17 cellular contexts compared by ENCODE assay signal in the genomic region with DNA sequence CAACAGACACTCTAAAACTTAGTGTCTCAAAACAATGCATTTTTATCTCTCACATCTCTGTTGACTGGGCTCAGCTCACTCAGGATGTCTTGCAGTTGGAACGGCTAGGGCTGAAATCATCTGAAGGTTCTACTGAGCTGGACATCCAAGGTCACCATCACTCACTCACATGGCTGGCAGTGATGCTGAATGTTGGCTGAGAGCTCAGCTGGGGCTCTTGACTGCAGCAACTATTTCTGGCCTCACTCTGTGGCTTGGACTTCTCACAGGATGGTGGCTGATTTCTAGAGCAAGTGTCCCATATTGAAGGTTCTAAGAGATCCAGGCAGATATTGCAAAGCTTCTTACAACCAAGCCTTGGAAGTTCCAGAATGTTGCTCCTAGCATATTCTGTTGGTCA.
A peak's percentile ranks its signal among the peaks of the same experiment; 100 is the strongest.
DNase-seq lines count a peak whose midpoint lies in the region; ATAC-seq and TF ChIP-seq lines count a peak whose summit lies in the region.
"Had no signal": no experiment of that assay in that cellular context is flagged by ENCODE, and none has a peak within 500 bp of the region (broad histone marks: within the 10 kb centered on the region; RNA-seq: fewer than 3 reads in every experiment).

No MANE protein-coding gene starts in this region.

- H3K9me2 ChIP-seq in PC-9 (ENCODE audit: insufficient read depth), result no peaks in the 10 kb centered on the region

- H3K4me1 ChIP-seq in PC-9 (replicated peaks; ENCODE audit: insufficient read depth), result peaks cover 54% of the 10 kb centered on the region
- H3K4me1 ChIP-seq in endodermal cell (ENCODE audit: control insufficient read depth, insufficient read depth, low read length), result peaks cover 6% of the 10 kb centered on the region
- peaks cover 34% of the 10 kb centered on the region for H3K4me1 ChIP-seq in lower lobe of right lung
- H3K4me1 ChIP-seq in smooth muscle cell (ENCODE audit: low read depth), result peaks cover 19% of the 10 kb centered on the region
- peaks cover 23% of the 10 kb centered on the region for H3K4me1 ChIP-seq in testis

- TSS peak; percentile 25 for BruUV-seq in PC-9 (replicated peaks; lab: Mats Ljungman, UMichigan)

- no peak overlapping the region for H3K9ac ChIP-seq in endodermal cell (ENCODE audit: extremely low read depth, low read length, poor library complexity, severe bottlenecking)
- peak overlapping the region; percentile 72 for H3K9ac ChIP-seq in smooth muscle cell (ENCODE audit: low read depth)

- no peaks in the 10 kb centered on the region for H3K36me3 Mint-ChIP-seq in endodermal cell (ENCODE audit: low read depth)
- H3K36me3 Mint-ChIP-seq: activated naive CD8-positive, alpha-beta T cell treated with anti-CD3 and anti-CD28 coated beads, Interleukin-2, amount 10 ng/mL, durations not matched to agents 7 days and 5 days had no signal

- POLR2A ChIA-PET in PC-9 (lab: Charles Lee; ENCODE audit: unreplicated experiment), result no interaction called here

- H3K36me3 ChIP-seq in PC-9 (ENCODE audit: low read depth) (no peaks in the 10 kb centered on the region), endodermal cell (ENCODE audit: control insufficient read depth, insufficient read depth, low read length) (no peaks in the 10 kb centered on the region), lower lobe of right lung (no peaks in the 10 kb centered on the region), smooth muscle cell (ENCODE audit: low read depth) (no peaks in the 10 kb centered on the region), testis (ENCODE audit: low read depth, missing control alignments) (no peaks in the 10 kb centered on the region)

- ATAC-seq in lower lobe of right lung (no peak), GM18868 (IDR thresholded peaks at IDR 0.05; ENCODE audit: unreplicated experiment) (no peak), left colon (no peak)
- ATAC-seq: activated T-cell treated with anti-CD3 and anti-CD28 coated beads, Interleukin-2, amount 50 U/mL, for 4 hours; Panc1 had no signal

- H3K4me2 ChIP-seq in PC-9 (peak overlapping the region; percentile 95; the same call in 1 of the 2 replicates), smooth muscle cell (peak overlapping the region; percentile 88)

- no peaks in the 10 kb centered on the region for H3K9me3 Mint-ChIP-seq in endodermal cell
- H3K9me3 Mint-ChIP-seq: activated T-cell treated with anti-CD3 and anti-CD28 coated beads, Interleukin-2, amount 50 U/mL, for 4 hours; central memory CD8-positive, alpha-beta T cell had no signal

- H3K27ac Mint-ChIP-seq in endodermal cell, result no peak overlapping the region
- H3K27ac Mint-ChIP-seq: activated naive CD8-positive, alpha-beta T cell treated with anti-CD3 and anti-CD28 coated beads, Interleukin-2, amount 10 ng/mL, durations not matched to agents 7 days and 5 days had no signal

- intact Hi-C loops in PC-9 (cut with micrococcal nuclease; ENCODE audit: unreplicated experiment), result no loop called here
- intact Hi-C loops in lower lobe of right lung (cut with DNase I), result no loop called here
- intact Hi-C loops in testis (cut with DNase I; ENCODE audit: low total_unique reads), result no loop called here
- intact Hi-C loops in left colon (cut with DNase I, micrococcal nuclease), result no loop called here

- peaks cover 21% of the 10 kb centered on the region for H3K4me1 Mint-ChIP-seq in endodermal cell

- H3K27ac ChIP-seq in PC-9, result peak overlapping the region; percentile 92
- H3K27ac ChIP-seq in endodermal cell (ENCODE audit: low read depth, low read length), result no peak overlapping the region
- peak overlapping the region; percentile 9 for H3K27ac ChIP-seq in lower lobe of right lung
- H3K27ac ChIP-seq in smooth muscle cell (ENCODE audit: low read depth), result peak overlapping the region; percentile 90
- peak overlapping the region in 1 of 2 donors; percentile 26 for H3K27ac ChIP-seq in testis

- CTCF ChIA-PET in PC-9 (lab: Charles Lee), result interaction anchor here (1.0 kb wide), 1 partner anchor 56 kb away, joined by 3 read pairs; no protein-coding TSS in a partner anchor

- 71 to 97% methylated on average over 1 of the region's 1 CpG for WGBS in endodermal cell (ENCODE audit: insufficient coverage in 1 of 2, insufficient read length in 1 of 2), 2 experiments
- 71% methylated on average over 1 of the region's 1 CpG for WGBS in smooth muscle cell (ENCODE audit: low lambda C conversion rate)
- 30 to 73% methylated on average over 1 of the region's 1 CpG for WGBS in testis, 2 donors

- H3K9me3 ChIP-seq in PC-9 (ENCODE audit: insufficient read depth, low read depth) (peaks cover 5% of the 10 kb centered on the region; the same call in 1 of the 2 replicates), endodermal cell (ENCODE audit: control insufficient read depth, low read length) (no peaks in the 10 kb centered on the region), lower lobe of right lung (no peaks in the 10 kb centered on the region), smooth muscle cell (replicated peaks; ENCODE audit: low read depth) (no peaks in the 10 kb centered on the region), testis (no peaks in the 10 kb centered on the region)

- H2AFZ ChIP-seq in PC-9, result no peak overlapping the region
- peak overlapping the region; percentile 9 for H2AFZ ChIP-seq in smooth muscle cell (ENCODE audit: low read depth)

- DNase-seq in PC-9 (no peak), endodermal cell (peak; percentile 15), lower lobe of right lung (no peak), smooth muscle cell (lab: John Stamatoyannopoulos, UW; ENCODE audit: unreplicated experiment) (no peak), testis (no peak), left colon (no peak), cerebellum (ENCODE audit: low spot score) (no peak)
- DNase-seq: activated CD4-positive, alpha-beta T cell treated with anti-CD3 and anti-CD28 coated beads, Interleukin-2, amount 50 U/mL, for 4 hours; activated naive CD8-positive, alpha-beta T cell treated with anti-CD3 and anti-CD28 coated beads, Interleukin-2, amount 10 ng/mL, durations not matched to agents 7 days and 5 days; activated T-cell treated with anti-CD3 and anti-CD28 coated beads, Interleukin-2, amount 50 U/mL, for 4 hours; COR-L47; H7; NCI-H1930; NCI-H526 treated with DMSO at 0.1 percent for 48 hours had no signal

- H3F3A ChIP-seq in PC-9 (ENCODE audit: insufficient read depth, low read depth) (peaks cover 39% of the 10 kb centered on the region), smooth muscle cell (ENCODE audit: low read depth) (peaks cover 5% of the 10 kb centered on the region)

- no peaks in the 10 kb centered on the region for H4K20me1 ChIP-seq in PC-9 (ENCODE audit: insufficient read depth)
- H4K20me1 ChIP-seq in smooth muscle cell (ENCODE audit: low read depth), result no peaks in the 10 kb centered on the region

- TF ChIP-seq CTCF in PC-9 (conservative IDR thresholded peaks at IDR 0.05) (no peak), endodermal cell (conservative IDR thresholded peaks at IDR 0.05) (no peak), lower lobe of right lung (IDR thresholded peaks at IDR 0.05) (no peak), smooth muscle cell (IDR thresholded peaks at IDR 0.05; ENCODE audit: borderline replicate concordance, insufficient read depth, poor library complexity, severe bottlenecking) (no peak), testis (IDR thresholded peaks at IDR 0.05) (no peak)

- no peak overlapping the region for H3K4me3 Mint-ChIP-seq in endodermal cell
- H3K4me3 Mint-ChIP-seq: activated naive CD8-positive, alpha-beta T cell treated with anti-CD3 and anti-CD28 coated beads, Interleukin-2, amount 10 ng/mL, durations not matched to agents 7 days and 5 days; activated T-cell treated with anti-CD3 and anti-CD28 coated beads, Interleukin-2, amount 50 U/mL, for 4 hours; central memory CD8-positive, alpha-beta T cell had no signal

- H3K79me2 ChIP-seq in PC-9 (ENCODE audit: low read depth), result peaks cover 5% of the 10 kb centered on the region; the same call in 1 of the 2 replicates
- no peaks in the 10 kb centered on the region for H3K79me2 ChIP-seq in smooth muscle cell (ENCODE audit: low read depth)

- H3K27me3 Mint-ChIP-seq in endodermal cell (ENCODE audit: insufficient read depth), result peaks cover 4% of the 10 kb centered on the region
- H3K27me3 Mint-ChIP-seq: central memory CD8-positive, alpha-beta T cell had no signal

- H3K4me3 ChIP-seq in PC-9 (no peak overlapping the region), endodermal cell (ENCODE audit: low read length) (no peak overlapping the region), lower lobe of right lung (no peak overlapping the region), smooth muscle cell (no peak overlapping the region), testis (no peak overlapping the region)

- H3K27me3 ChIP-seq in PC-9 (ENCODE audit: insufficient read depth, low read depth), result no peaks in the 10 kb centered on the region
- no peaks in the 10 kb centered on the region for H3K27me3 ChIP-seq in endodermal cell (ENCODE audit: control insufficient read depth, insufficient read depth, low read length, poor library complexity, severe bottlenecking)
- H3K27me3 ChIP-seq in lower lobe of right lung (ENCODE audit: low read depth), result no peaks in the 10 kb centered on the region
- no peaks in the 10 kb centered on the region for H3K27me3 ChIP-seq in smooth muscle cell (ENCODE audit: low read depth)
- H3K27me3 ChIP-seq in testis, result no peaks in the 10 kb centered on the region

- no peak for TF ChIP-seq POLR2A in testis (IDR thresholded peaks at IDR 0.05)
